Comparison of ENCODE assay signal across 17 cellular contexts in genomic region chr3:44845528-44846520, GRCh38. TPM values are rescaled to one million over a fixed set of nuclear protein-coding genes. Genes with fewer than 3 reads are reported as not detected.
DNase-seq lines count a peak whose midpoint lies in the region; ATAC-seq and TF ChIP-seq lines count a peak whose summit lies in the region.
"Had no signal": no experiment of that assay in that cellular context is flagged by ENCODE, and none has a peak within 500 bp of the region (broad histone marks: within the 10 kb centered on the region; RNA-seq: fewer than 3 reads in every experiment).

No MANE protein-coding gene starts in this region.

- intact Hi-C loops in sigmoid colon (cut with DNase I), result no loop called here

- no peaks in the 10 kb centered on the region for H3K27me3 Mint-ChIP-seq in activated CD4-positive, alpha-beta memory T cell treated with anti-CD3 and anti-CD28 coated beads, Interleukin-2, amount 10 ng/mL, durations not matched to agents 7 days and 5 days
- H3K27me3 Mint-ChIP-seq: CD4-positive, CD25-positive, alpha-beta regulatory T cell had no signal

- H3K4me3 ChIP-seq in epithelial cell of esophagus (ENCODE audit: low read length) (no peak overlapping the region), sigmoid colon (no peak overlapping the region)
- H3K4me3 ChIP-seq: gastrocnemius medialis, lung, right lobe of liver had no signal

- TF ChIP-seq EP300 in sigmoid colon (IDR thresholded peaks at IDR 0.05), result no peak

- DNase-seq in NCI-H226 (peak; percentile 81), epithelial cell of esophagus (ENCODE audit: low read depth) (peak; percentile 81), inferior parietal cortex (ENCODE audit: extremely low spot score) (peak; percentile 2), sigmoid colon (no peak)
- no peak for DNase-seq in activated CD4-positive, alpha-beta memory T cell treated with anti-CD3 and anti-CD28 coated beads, Interleukin-2, amount 10 ng/mL, durations not matched to agents 7 days and 5 days
- DNase-seq: activated CD4-positive, alpha-beta T cell treated with anti-CD3 and anti-CD28 coated beads for 1 hour; CD4-positive, CD25-positive, alpha-beta regulatory T cell; central memory CD4-positive, alpha-beta T cell; gastrocnemius medialis; GF-D8; NCI-H2081 treated with DMSO at 0.1 percent for 48 hours; right lobe of liver had no signal

- H3K27ac Mint-ChIP-seq in activated CD4-positive, alpha-beta memory T cell treated with anti-CD3 and anti-CD28 coated beads, Interleukin-2, amount 10 ng/mL, durations not matched to agents 7 days and 5 days, result no peak overlapping the region

- peaks cover 0 to 19% (median 17%) of the 10 kb centered on the region in 4 donors for H3K4me1 ChIP-seq in sigmoid colon
- H3K4me1 ChIP-seq: gastrocnemius medialis, right lobe of liver had no signal

- TF ChIP-seq POLR2A in sigmoid colon (IDR thresholded peaks at IDR 0.05) (no peak), GM18505 (IDR thresholded peaks at IDR 0.05; ENCODE audit: borderline replicate concordance, extremely low read depth, insufficient read depth, insufficient read length) (no peak)

- H3K9me3 ChIP-seq in sigmoid colon, result no peaks in the 10 kb centered on the region
- H3K9me3 ChIP-seq: gastrocnemius medialis, right lobe of liver had no signal

- no peaks in the 10 kb centered on the region for H3K9me3 Mint-ChIP-seq in activated CD4-positive, alpha-beta memory T cell treated with anti-CD3 and anti-CD28 coated beads, Interleukin-2, amount 10 ng/mL, durations not matched to agents 7 days and 5 days

- peaks cover 66% of the 10 kb centered on the region for H3K36me3 Mint-ChIP-seq in activated CD4-positive, alpha-beta memory T cell treated with anti-CD3 and anti-CD28 coated beads, Interleukin-2, amount 10 ng/mL, durations not matched to agents 7 days and 5 days (ENCODE audit: low read depth)
- H3K36me3 Mint-ChIP-seq: CD4-positive, CD25-positive, alpha-beta regulatory T cell had no signal

- no peaks in the 10 kb centered on the region for H3K36me3 ChIP-seq in sigmoid colon
- H3K36me3 ChIP-seq: gastrocnemius medialis, right lobe of liver had no signal

- WGBS in sigmoid colon, 2 donors, result 83 to 91% methylated on average over 7 of the region's 7 CpGs

- ATAC-seq in GM19023 (IDR thresholded peaks at IDR 0.05; ENCODE audit: unreplicated experiment), result no peak
- ATAC-seq in GM18505 (IDR thresholded peaks at IDR 0.05; ENCODE audit: unreplicated experiment), result no peak
- ATAC-seq in HG02571 (IDR thresholded peaks at IDR 0.05; ENCODE audit: unreplicated experiment), result no peak
- ATAC-seq: gastrocnemius medialis, right lobe of liver had no signal

- TF ChIP-seq CTCF in epithelial cell of esophagus (IDR thresholded peaks at IDR 0.05; ENCODE audit: insufficient read depth, low read depth, low read length, missing control alignments) (no peak), sigmoid colon (IDR thresholded peaks at IDR 0.05) (no peak)

- POLR2A ChIA-PET in activated CD4-positive, alpha-beta memory T cell treated with anti-CD3 and anti-CD28 coated beads, Interleukin-2, amount 10 ng/mL, durations not matched to agents 7 days and 5 days (lab: Charles Lee), result no interaction called here

- CTCF ChIA-PET in activated CD4-positive, alpha-beta memory T cell treated with anti-CD3 and anti-CD28 coated beads, Interleukin-2, amount 10 ng/mL, durations not matched to agents 7 days and 5 days (lab: Charles Lee), result no interaction called here

- H3K27ac ChIP-seq in sigmoid colon, result peak overlapping the region; percentile 36 to 60 (median 54)
- H3K27ac ChIP-seq: gastrocnemius medialis, KMS-11, right lobe of liver had no signal

- H3K27me3 ChIP-seq in sigmoid colon, result no peaks in the 10 kb centered on the region
- H3K27me3 ChIP-seq: gastrocnemius medialis, right lobe of liver had no signal

- no peak overlapping the region for H3K4me3 Mint-ChIP-seq in activated CD4-positive, alpha-beta memory T cell treated with anti-CD3 and anti-CD28 coated beads, Interleukin-2, amount 10 ng/mL, durations not matched to agents 7 days and 5 days
- H3K4me3 Mint-ChIP-seq: CD4-positive, CD25-positive, alpha-beta regulatory T cell had no signal

- no peaks in the 10 kb centered on the region for H3K4me1 Mint-ChIP-seq in activated CD4-positive, alpha-beta memory T cell treated with anti-CD3 and anti-CD28 coated beads, Interleukin-2, amount 10 ng/mL, durations not matched to agents 7 days and 5 days
- H3K4me1 Mint-ChIP-seq: CD4-positive, CD25-positive, alpha-beta regulatory T cell had no signal

RNA-seq across cellular contexts. Expression of gene TMEM42, which starts 15.9 kb away (rescaled TPM):
- 10 to 100 TPM in 2 of 4 donors, 1 to 10 TPM in 2; 8.3 to 25.7 (median 10.4) TPM for total RNA-seq in sigmoid colon
- polyA plus RNA-seq in sigmoid colon, result 10 to 100 TPM in 2 of 3 donors, 1 to 10 TPM in 1; 6.2 to 13.8 (median 10.2) TPM
- 1 to 10 TPM; 9.3 to 9.7 TPM for total RNA-seq in activated CD4-positive, alpha-beta memory T cell treated with anti-CD3 and anti-CD28 coated beads, Interleukin-2, amount 10 ng/mL, durations not matched to agents 7 days and 5 days

RNA-seq across cellular contexts. Expression of gene TGM4, which starts 28.6 kb away (rescaled TPM):
- total RNA-seq in sigmoid colon, result not detected
- polyA plus RNA-seq in sigmoid colon, result not detected
- total RNA-seq in activated CD4-positive, alpha-beta memory T cell treated with anti-CD3 and anti-CD28 coated beads, Interleukin-2, amount 10 ng/mL, durations not matched to agents 7 days and 5 days, result not detected
- total RNA-seq: CD4-positive, CD25-positive, alpha-beta regulatory T cell; gastrocnemius medialis; lung; right lobe of liver had no signal

Comparison
In these comparisons a context has a peak if more than half of its experiments do, and no peak if none do; other contexts are left out.
1. DNase-seq: peak in NCI-H226 (single experiment), epithelial cell of esophagus (single experiment) and inferior parietal cortex (single experiment); none in sigmoid colon (single experiment) and activated CD4-positive, alpha-beta memory T cell treated with anti-CD3 and anti-CD28 coated beads, Interleukin-2, amount 10 ng/mL, durations not matched to agents 7 days and 5 days (single experiment).